1 cellular context compared by ENCODE assay signal in the genomic region with DNA sequence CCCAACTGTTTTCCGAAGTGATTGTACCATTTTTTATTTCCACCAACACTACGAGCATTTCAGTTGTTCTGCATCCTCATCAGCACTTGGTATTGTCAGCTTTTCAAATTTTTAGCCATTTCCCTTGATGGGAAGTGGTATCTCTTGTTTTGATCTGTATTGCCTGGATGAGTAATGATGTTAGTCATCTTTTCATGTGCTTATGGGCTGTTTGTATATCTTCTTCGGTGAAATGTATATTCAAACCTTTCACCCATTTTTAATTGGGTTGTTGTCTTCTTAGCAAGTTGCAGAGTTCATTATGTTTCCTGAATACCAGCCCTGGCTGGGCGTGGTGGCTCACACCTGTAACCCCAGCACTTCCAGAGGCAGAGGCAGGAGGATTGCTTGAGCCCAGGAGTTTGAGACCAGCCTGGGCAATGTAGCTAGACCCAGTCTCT.
TF ChIP-seq lines count a peak whose summit lies in the region.

No MANE protein-coding gene starts in this region.

TF ChIP-seq in SK-N-SH treated with all-trans-retinoic acid at 6 μM for 48 hours, 23 proteins besides CTCF, POLR2A, EP300 and RAD21 (continued from another document):
- TF ChIP-seq, protein P1, sequence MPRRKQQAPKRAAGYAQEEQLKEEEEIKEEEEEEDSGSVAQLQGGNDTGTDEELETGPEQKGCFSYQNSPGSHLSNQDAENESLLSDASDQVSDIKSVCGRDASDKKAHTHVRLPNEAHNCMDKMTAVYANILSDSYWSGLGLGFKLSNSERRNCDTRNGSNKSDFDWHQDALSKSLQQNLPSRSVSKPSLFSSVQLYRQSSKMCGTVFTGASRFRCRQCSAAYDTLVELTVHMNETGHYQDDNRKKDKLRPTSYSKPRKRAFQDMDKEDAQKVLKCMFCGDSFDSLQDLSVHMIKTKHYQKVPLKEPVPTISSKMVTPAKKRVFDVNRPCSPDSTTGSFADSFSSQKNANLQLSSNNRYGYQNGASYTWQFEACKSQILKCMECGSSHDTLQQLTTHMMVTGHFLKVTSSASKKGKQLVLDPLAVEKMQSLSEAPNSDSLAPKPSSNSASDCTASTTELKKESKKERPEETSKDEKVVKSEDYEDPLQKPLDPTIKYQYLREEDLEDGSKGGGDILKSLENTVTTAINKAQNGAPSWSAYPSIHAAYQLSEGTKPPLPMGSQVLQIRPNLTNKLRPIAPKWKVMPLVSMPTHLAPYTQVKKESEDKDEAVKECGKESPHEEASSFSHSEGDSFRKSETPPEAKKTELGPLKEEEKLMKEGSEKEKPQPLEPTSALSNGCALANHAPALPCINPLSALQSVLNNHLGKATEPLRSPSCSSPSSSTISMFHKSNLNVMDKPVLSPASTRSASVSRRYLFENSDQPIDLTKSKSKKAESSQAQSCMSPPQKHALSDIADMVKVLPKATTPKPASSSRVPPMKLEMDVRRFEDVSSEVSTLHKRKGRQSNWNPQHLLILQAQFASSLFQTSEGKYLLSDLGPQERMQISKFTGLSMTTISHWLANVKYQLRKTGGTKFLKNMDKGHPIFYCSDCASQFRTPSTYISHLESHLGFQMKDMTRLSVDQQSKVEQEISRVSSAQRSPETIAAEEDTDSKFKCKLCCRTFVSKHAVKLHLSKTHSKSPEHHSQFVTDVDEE (CRISPR knock-in tag; IDR thresholded peaks at IDR 0.05) = no peak
- TF ChIP-seq, protein P2, sequence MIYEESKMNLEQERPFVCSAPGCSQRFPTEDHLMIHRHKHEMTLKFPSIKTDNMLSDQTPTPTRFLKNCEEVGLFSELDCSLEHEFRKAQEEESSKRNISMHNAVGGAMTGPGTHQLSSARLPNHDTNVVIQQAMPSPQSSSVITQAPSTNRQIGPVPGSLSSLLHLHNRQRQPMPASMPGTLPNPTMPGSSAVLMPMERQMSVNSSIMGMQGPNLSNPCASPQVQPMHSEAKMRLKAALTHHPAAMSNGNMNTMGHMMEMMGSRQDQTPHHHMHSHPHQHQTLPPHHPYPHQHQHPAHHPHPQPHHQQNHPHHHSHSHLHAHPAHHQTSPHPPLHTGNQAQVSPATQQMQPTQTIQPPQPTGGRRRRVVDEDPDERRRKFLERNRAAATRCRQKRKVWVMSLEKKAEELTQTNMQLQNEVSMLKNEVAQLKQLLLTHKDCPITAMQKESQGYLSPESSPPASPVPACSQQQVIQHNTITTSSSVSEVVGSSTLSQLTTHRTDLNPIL (CRISPR knock-in tag; IDR thresholded peaks at IDR 0.05; ENCODE audit: low read depth) = no peak
- TF ChIP-seq ZC3H10 (CRISPR knock-in tag; IDR thresholded peaks at IDR 0.05) = no peak
